ENCODE assay signal across 1 cellular context in genomic region chr11:58774164-58774593, GRCh38.
TF ChIP-seq lines count a peak whose summit lies in the region.

No MANE protein-coding gene starts in this region.

TF ChIP-seq in K562, 482 proteins besides CTCF, POLR2A, EP300 and RAD21 (continued from another document and continues in another):
- TF ChIP-seq ZNF395 (CRISPR knock-in tag; IDR thresholded peaks at IDR 0.05) (peak; percentile 73), ADNP (tag; IDR thresholded peaks at IDR 0.05) (no peak), SIRT6 (IDR thresholded peaks at IDR 0.05; ENCODE audit: low read depth, low read length) (no peak), SREBF1 (IDR thresholded peaks at IDR 0.05; ENCODE audit: borderline replicate concordance, low read depth, low read length) (no peak), FOS (IDR thresholded peaks at IDR 0.05; ENCODE audit: extremely low read depth, insufficient read length) (no peak), ZNF655 (CRISPR knock-in tag; IDR thresholded peaks at IDR 0.05) (no peak), HINFP (tag; conservative IDR thresholded peaks at IDR 0.05; ENCODE audit: low read depth) (peak; percentile 34; the same call in 1 of the 2 replicates), ID3 (CRISPR knock-in tag; IDR thresholded peaks at IDR 0.05) (no peak), ID3 (tag; IDR thresholded peaks at IDR 0.05) (no peak), ILF3 (IDR thresholded peaks at IDR 0.05; ENCODE audit: borderline replicate concordance) (no peak), HDGF (IDR thresholded peaks at IDR 0.05) (no peak), ARID3A (IDR thresholded peaks at IDR 0.05; ENCODE audit: borderline replicate concordance, low read depth, low read length) (no peak), HLTF (IDR thresholded peaks at IDR 0.05) (no peak), KDM5B (IDR thresholded peaks at IDR 0.05; ENCODE audit: insufficient replicate concordance, low read depth, low read length) (peak; percentile 45), DLX4 (CRISPR knock-in tag; IDR thresholded peaks at IDR 0.05) (no peak), ARID3B (CRISPR knock-in tag; IDR thresholded peaks at IDR 0.05; ENCODE audit: borderline replicate concordance) (no peak), PRMT5 (CRISPR knock-in tag; IDR thresholded peaks at IDR 0.05) (no peak), HMBOX1 (IDR thresholded peaks at IDR 0.05) (peak; percentile 23; the same call in 1 of the 2 replicates), MED1 (CRISPR knock-in tag; IDR thresholded peaks at IDR 0.05; ENCODE audit: borderline replicate concordance) (no peak), NR2F6 (CRISPR knock-in tag; IDR thresholded peaks at IDR 0.05) (no peak), BRF2 (IDR thresholded peaks at IDR 0.05; ENCODE audit: borderline replicate concordance, insufficient read depth, insufficient read length) (no peak), USF2 (CRISPR knock-in tag; IDR thresholded peaks at IDR 0.05) (no peak), NBN (IDR thresholded peaks at IDR 0.05; ENCODE audit: low read depth) (no peak), SMAD2 (IDR thresholded peaks at IDR 0.05; ENCODE audit: low read depth, low read length) (no peak), SNAPC5 (CRISPR knock-in tag; IDR thresholded peaks at IDR 0.05) (no peak), CBFA2T3 (IDR thresholded peaks at IDR 0.05) (peak; percentile 34; the same call in 1 of the 2 replicates), ZNF175 (CRISPR knock-in tag; IDR thresholded peaks at IDR 0.05; ENCODE audit: low read depth) (no peak), CGGBP1 (CRISPR knock-in tag; IDR thresholded peaks at IDR 0.05) (no peak), UBTF (IDR thresholded peaks at IDR 0.05; ENCODE audit: borderline replicate concordance in 1 of 2, low read depth in 2 of 2, low read length in 2 of 2) (no peak), PCBP1 (IDR thresholded peaks at IDR 0.05; ENCODE audit: low read depth, low read length, poor library complexity, severe bottlenecking) (no peak), GTF3C2 (IDR thresholded peaks at IDR 0.05; ENCODE audit: borderline replicate concordance, extremely low read depth, insufficient read length) (no peak)
